ENCODE assay signal across 25 cellular contexts in genomic region chr11:118947999-118948398, GRCh38. TPM values are rescaled to one million over a fixed set of nuclear protein-coding genes. Genes with fewer than 3 reads are reported as not detected.
"Had no signal": no experiment of that assay in that cellular context is flagged by ENCODE, and none has a peak within 500 bp of the region (broad histone marks: within the 10 kb centered on the region; RNA-seq: fewer than 3 reads in every experiment).

No MANE protein-coding gene starts in this region.

- H3K4me3 ChIP-seq: K562, Peyer's patch, SJSA1, SK-N-MC had no signal

- DNase-seq: Kasumi-1, MM.1S, NCI-H1092 treated with DMSO at 0.1 percent for 48 hours, NCI-H1436, NCI-H187, NCI-H2029, NCI-H2081 treated with DMSO at 0.1 percent for 48 hours, NCI-H2171, NCI-H446, NCI-H510A, NCI-H524 treated with DMSO at 0.1 percent for 48 hours, NCI-H69, NCI-H774, Peyer's patch, Right ventricle myocardium superior, SIG-M5, SW 1271, T-cell had no signal

- H3K36me3 ChIP-seq: Peyer's patch, SJSA1 had no signal

- H3K27me3 ChIP-seq: Peyer's patch, SJSA1 had no signal

- H3K4me2 ChIP-seq: KMS-11 had no signal

- H3K4me1 ChIP-seq: Peyer's patch, SJSA1 had no signal

- ATAC-seq: K562, T-cell had no signal

- H3K9me3 ChIP-seq: Peyer's patch, SJSA1 had no signal

- H3K27ac ChIP-seq: HL-60, KMS-11, Peyer's patch, SJSA1, SK-N-MC had no signal

RNA-seq across cellular contexts. Expression of gene UPK2, which starts 8.1 kb away (rescaled TPM):
- total RNA-seq: K562, M059J, Peyer's patch, Right ventricle myocardium superior, RPMI7951, SJSA1 had no signal

RNA-seq across cellular contexts. Expression of gene FOXR1, which starts 23.6 kb away (rescaled TPM):
- total RNA-seq: K562, M059J, Peyer's patch, Right ventricle myocardium superior, RPMI7951, SJSA1, T-cell had no signal
